ENCODE assay signal across 16 cellular contexts in genomic region chr22:41341990-41342389, GRCh38. TPM values are rescaled to one million over a fixed set of nuclear protein-coding genes. Genes with fewer than 3 reads are reported as not detected.
DNase-seq lines count a peak whose midpoint lies in the region; ATAC-seq, FAIRE-seq and TF ChIP-seq lines count a peak whose summit lies in the region.
"Had no signal": no experiment of that assay in that cellular context is flagged by ENCODE, and none has a peak within 500 bp of the region (broad histone marks: within the 10 kb centered on the region; RNA-seq: fewer than 3 reads in every experiment).

No MANE protein-coding gene starts in this region.

- intact Hi-C loops in activated B cell treated with CpG ODN at 0.5 μM for 24 hours (cut with micrococcal nuclease) = no loop called here

- H3K27me3 Mint-ChIP-seq in activated B cell treated with CpG ODN at 0.5 μM for 24 hours (no peaks in the 10 kb centered on the region), type B pancreatic cell (no peaks in the 10 kb centered on the region), T-cell (no peaks in the 10 kb centered on the region)
- H3K27me3 Mint-ChIP-seq: IgD-negative memory B cell had no signal

- POLR2A ChIA-PET in activated B cell treated with CpG ODN at 0.5 μM for 24 hours (lab: Charles Lee) = interaction anchor here (0.6 kb wide), 1 partner anchor 280 kb away, joined by 3 read pairs; no protein-coding TSS in a partner anchor
- POLR2A ChIA-PET in T-cell (lab: Charles Lee) = no interaction called here

- no peak overlapping the region for H3K4me3 Mint-ChIP-seq in activated B cell treated with CpG ODN at 0.5 μM for 24 hours
- no peak overlapping the region for H3K4me3 Mint-ChIP-seq in type B pancreatic cell
- H3K4me3 Mint-ChIP-seq in T-cell = no peak overlapping the region

- H3K27ac Mint-ChIP-seq in activated B cell treated with CpG ODN at 0.5 μM for 24 hours (no peak overlapping the region), type B pancreatic cell (no peak overlapping the region), T-cell (no peak overlapping the region)

- H3K36me3 Mint-ChIP-seq in activated B cell treated with CpG ODN at 0.5 μM for 24 hours (ENCODE audit: low read depth) (peaks cover 71% of the 10 kb centered on the region), type B pancreatic cell (no peaks in the 10 kb centered on the region), T-cell (peaks cover 21% of the 10 kb centered on the region)

- ATAC-seq in activated B cell treated with CpG ODN at 0.5 μM for 24 hours (ENCODE audit: low read depth) (peak; percentile 56), T-cell (replicated peaks in 1 of 4) (no peak)
- ATAC-seq: left ventricle myocardium superior, upper lobe of right lung had no signal

- H3K4me1 Mint-ChIP-seq in activated B cell treated with CpG ODN at 0.5 μM for 24 hours (no peaks in the 10 kb centered on the region), type B pancreatic cell (ENCODE audit: unreplicated experiment) (no peaks in the 10 kb centered on the region), T-cell (peaks cover 0 to 3% (median 2%) of the 10 kb centered on the region in 3 donors)
- H3K4me1 Mint-ChIP-seq: IgD-negative memory B cell had no signal

- H3K9me3 Mint-ChIP-seq in activated B cell treated with CpG ODN at 0.5 μM for 24 hours (no peaks in the 10 kb centered on the region), type B pancreatic cell (no peaks in the 10 kb centered on the region), T-cell (no peaks in the 10 kb centered on the region)
- H3K9me3 Mint-ChIP-seq: IgD-negative memory B cell had no signal

- TF ChIP-seq POLR2A in GM12891 (IDR thresholded peaks at IDR 0.05; ENCODE audit: low read depth, low read length) = no peak

- FAIRE-seq in GM12891 (lab: Jason Lieb, UNC) = peak; percentile 61

- CTCF ChIA-PET in activated B cell treated with CpG ODN at 0.5 μM for 24 hours (lab: Charles Lee) = no interaction called here
- CTCF ChIA-PET in T-cell (lab: Charles Lee) = no interaction called here

- TF ChIP-seq CTCF in activated B cell treated with CpG ODN at 0.5 μM for 24 hours (IDR thresholded peaks at IDR 0.05) (no peak), type B pancreatic cell (conservative IDR thresholded peaks at IDR 0.05) (no peak)

- DNase-seq in ELR (ENCODE audit: low read depth) (peak; percentile 16), GM12891 (ENCODE audit: insufficient read length, low spot score) (peak; percentile 77), activated B cell treated with CpG ODN at 0.5 μM for 24 hours (no peak), kidney tubule cell (ENCODE audit: low spot score) (peak; percentile 38), type B pancreatic cell (ENCODE audit: extremely low spot score, unreplicated experiment) (no peak), HK-2 (ENCODE audit: unreplicated experiment) (no peak), T-cell (no peak), cerebellum (ENCODE audit: low spot score) (no peak)
- DNase-seq: activated CD4-positive, CD25-positive, alpha-beta regulatory T cell treated with anti-CD3 and anti-CD28 coated beads, Interleukin-2, amount 50 U/mL, for 72 hours; activated gamma-delta T cell; cortex of kidney; left ventricle myocardium superior; NCI-H82; stimulated activated naive CD4-positive, alpha-beta T cell treated with Interleukin-2 at 50 U/mL for 16 hours; upper lobe of right lung had no signal

TF ChIP-seq in GM12891, 5 proteins besides CTCF, POLR2A, EP300 and RAD21:
- no peak for TF ChIP-seq POLR2AphosphoS5 (IDR thresholded peaks at IDR 0.05; ENCODE audit: low read depth, low read length)
- TF ChIP-seq TAF1 (IDR thresholded peaks at IDR 0.05; ENCODE audit: low read depth, low read length) = no peak
- TF ChIP-seq POU2F2 (IDR thresholded peaks at IDR 0.05; ENCODE audit: low read depth, low read length) = no peak
- TF ChIP-seq PAX5 (IDR thresholded peaks at IDR 0.05; ENCODE audit: insufficient read depth, low read length, severe bottlenecking) = no peak
- TF ChIP-seq SPI1 (IDR thresholded peaks at IDR 0.05; ENCODE audit: low read depth, low read length) = no peak
TF ChIP-seq in GM12891: peak in this region for 0.

RNA-seq across cellular contexts. Expression of gene TEF, which starts 39.8 kb away (rescaled TPM):
- 2.0 TPM for polyA plus RNA-seq in GM12891 (2012; ENCODE audit: low read depth, missing spikeins)
- total RNA-seq in activated B cell treated with CpG ODN at 0.5 μM for 24 hours (5.1 and 5.2 TPM in 2 replicates), type B pancreatic cell (ENCODE audit: low replicate concordance) (10.5 TPM in 2 replicates), T-cell (10 to 100 TPM in 1 of 5 donors, 1 to 10 TPM in 4; 4.1 to 10.8 (median 4.6) TPM), cerebellum (6.3 TPM)

RNA-seq across cellular contexts. Expression of gene ZC3H7B, which starts 40.7 kb away (rescaled TPM):
- 23.7 TPM for polyA plus RNA-seq in GM12891 (2012; ENCODE audit: low read depth, missing spikeins)
- total RNA-seq in activated B cell treated with CpG ODN at 0.5 μM for 24 hours (54.0 and 58.2 TPM in 2 replicates), type B pancreatic cell (ENCODE audit: low replicate concordance) (74.3 and 76.2 TPM in 2 replicates), T-cell (10 to 100 TPM; 38.5 to 50.3 (median 47.9) TPM), cerebellum (53.9 TPM)

RNA-seq across cellular contexts. Expression of gene RANGAP1, which starts 56.0 kb away (rescaled TPM):
- polyA plus RNA-seq in GM12891 (2012; ENCODE audit: low read depth, missing spikeins) = 48.9 TPM
- total RNA-seq in activated B cell treated with CpG ODN at 0.5 μM for 24 hours (48.9 and 56.4 TPM in 2 replicates), type B pancreatic cell (ENCODE audit: low replicate concordance) (83.7 and 98.9 TPM in 2 replicates), T-cell (100 to 1,000 TPM in 4 of 5 donors, 10 to 100 TPM in 1; 95.0 to 113 (median 104) TPM), cerebellum (27.9 TPM)

Comparison
In these comparisons a context has a peak if more than half of its experiments do, and no peak if none do; other contexts are left out.
1. DNase-seq: peak in ELR (single experiment), GM12891 (single experiment) and kidney tubule cell (single experiment); none in activated B cell treated with CpG ODN at 0.5 μM for 24 hours (single experiment), type B pancreatic cell (single experiment), HK-2 (single experiment), T-cell (0 of 34) and cerebellum (single experiment).